ENCODE assay signal across 17 cellular contexts in the genomic region with DNA sequence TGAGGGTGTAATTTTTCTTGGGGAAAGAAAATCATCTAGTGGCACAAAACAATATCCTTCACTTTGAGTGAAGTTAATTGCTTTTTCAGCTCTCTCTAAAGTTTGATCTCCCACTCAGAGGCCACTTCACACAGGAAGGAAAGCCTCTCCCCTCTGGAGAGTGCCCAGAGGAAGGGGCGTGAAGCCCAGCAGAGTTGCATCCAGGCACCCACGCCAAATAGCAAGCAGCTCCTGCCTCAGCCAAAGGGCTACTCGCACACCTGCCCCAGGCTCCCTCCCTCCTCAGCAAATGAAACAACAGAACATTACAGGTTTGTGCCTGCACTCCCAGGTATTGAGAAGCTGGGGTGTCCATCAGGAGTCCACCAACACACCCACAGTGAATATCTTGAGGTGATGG.
A peak's percentile ranks its signal among the peaks of the same experiment; 100 is the strongest.
DNase-seq lines count a peak whose midpoint lies in the region; ATAC-seq lines count a peak whose summit lies in the region.
"Had no signal": no experiment of that assay in that cellular context is flagged by ENCODE, and none has a peak within 500 bp of the region (broad histone marks: within the 10 kb centered on the region; RNA-seq: fewer than 3 reads in every experiment).

No MANE protein-coding gene starts in this region.

- no peak overlapping the region for H3K14ac ChIP-seq in neuronal stem cell (ENCODE audit: low read length)

- H2AFZ ChIP-seq in neuronal stem cell (ENCODE audit: low read length): no peak overlapping the region

- H3K18ac ChIP-seq in neuronal stem cell (ENCODE audit: low read length): peak overlapping the region; percentile 32

- no peak overlapping the region for H2AK5ac ChIP-seq in neuronal stem cell (ENCODE audit: low read depth, low read length)

- H3K9ac ChIP-seq in neuronal stem cell (ENCODE audit: low read depth, low read length, poor library complexity): no peak overlapping the region

- no peak overlapping the region for H3K4ac ChIP-seq in neuronal stem cell (ENCODE audit: low read length)

- H3K4me1 ChIP-seq in neuronal stem cell (ENCODE audit: control insufficient read depth in 2 of 2, insufficient read depth in 1 of 2, low read depth in 1 of 2, low read length in 2 of 2): peaks cover 0 to 34% of the 10 kb centered on the region in 2 donors
- H3K4me1 ChIP-seq: SJSA1 had no signal

- no peak overlapping the region for H2BK5ac ChIP-seq in neuronal stem cell (ENCODE audit: low read length)

- H2BK12ac ChIP-seq in neuronal stem cell (ENCODE audit: low read length): no peak overlapping the region

- no peaks in the 10 kb centered on the region for H3K79me1 ChIP-seq in neuronal stem cell (ENCODE audit: low read depth, low read length)

- H4K91ac ChIP-seq in neuronal stem cell (ENCODE audit: low read depth, low read length, poor library complexity): no peak overlapping the region

- H4K8ac ChIP-seq in neuronal stem cell (ENCODE audit: low read depth, low read length): no peak overlapping the region

- ATAC-seq in HG03571 (IDR thresholded peaks at IDR 0.05; ENCODE audit: unreplicated experiment): no peak
- ATAC-seq: GM12878, Right ventricle myocardium inferior had no signal

- no peak overlapping the region for H2BK120ac ChIP-seq in neuronal stem cell (ENCODE audit: low read depth, low read length)

- no peaks in the 10 kb centered on the region for H3K36me3 ChIP-seq in neuronal stem cell (replicated peaks in 1 of 2; ENCODE audit: control insufficient read depth in 2 of 2, insufficient read depth in 2 of 2, low read length in 2 of 2)
- H3K36me3 ChIP-seq: SJSA1 had no signal

- DNase-seq in NCI-H1105 treated with DMSO at 0.1 percent for 48 hours (lab: John Stamatoyannopoulos, UW): peak; percentile 41
- no peak for DNase-seq in NCI-H1105 (lab: John Stamatoyannopoulos, UW)
- peak; percentile 19 for DNase-seq in DMS79 treated with DMSO at 0.1 percent for 48 hours (lab: John Stamatoyannopoulos, UW)
- DNase-seq in NCI-H510A (lab: John Stamatoyannopoulos, UW): peak; percentile 19
- DNase-seq in neuronal stem cell (ENCODE audit: low spot score): no peak
- DNase-seq in NCI-H82 (lab: John Stamatoyannopoulos, UW): no peak
- no peak for DNase-seq in retina
- DNase-seq: AML-193, DND-41, Kasumi-1, NCI-H2171, NCI-H748 treated with DMSO at 0.1 percent for 48 hours, T-helper 1 cell had no signal

- no peak overlapping the region for H2BK15ac ChIP-seq in neuronal stem cell (ENCODE audit: low read length)

- no peak overlapping the region for H3K23ac ChIP-seq in neuronal stem cell (ENCODE audit: low read depth, low read length, poor library complexity)

- no peak overlapping the region for H3K27ac ChIP-seq in neuronal stem cell (replicated peaks; ENCODE audit: low read length)
- H3K27ac ChIP-seq: SJSA1 had no signal

- H3K27me3 ChIP-seq in neuronal stem cell (ENCODE audit: control insufficient read depth in 3 of 3, insufficient read depth in 3 of 3, low read depth in 1 of 3, low read length in 3 of 3): peaks cover 0 to 11% (median 0%) of the 10 kb centered on the region in 3 experiments

- H3K9me3 ChIP-seq in neuronal stem cell (replicated peaks in 1 of 2; ENCODE audit: control insufficient read depth in 2 of 2, insufficient read depth in 1 of 2, low read depth in 1 of 2, low read length in 2 of 2): peaks cover 0 to under 1% of the 10 kb centered on the region in 2 donors
- H3K9me3 ChIP-seq: SJSA1 had no signal

- H3K4me2 ChIP-seq in neuronal stem cell (ENCODE audit: insufficient read depth, low read length, poor library complexity, severe bottlenecking): no peak overlapping the region

- H3K4me3 ChIP-seq in neuronal stem cell (ENCODE audit: low read length in 2 of 2): no peak overlapping the region
- H3K4me3 ChIP-seq: GM12878, SJSA1 had no signal

- WGBS in neuronal stem cell (ENCODE audit: extremely low coverage in 2 of 2, insufficient read length in 2 of 2, insufficient replicate concordance in 1 of 2), 2 donors: no CpG with 5 or more reads among the region's 3 CpGs

Comparison
In these comparisons a context has a peak if more than half of its experiments do, and no peak if none do; other contexts are left out.
1. DNase-seq: peak in NCI-H1105 treated with DMSO at 0.1 percent for 48 hours (single experiment), DMS79 treated with DMSO at 0.1 percent for 48 hours (single experiment) and NCI-H510A (single experiment); none in NCI-H1105 (single experiment), neuronal stem cell (single experiment), NCI-H82 (single experiment) and retina (single experiment).